Comparison of ENCODE assay signal across 8 cellular contexts in genomic region chr5:126777974-126778674, GRCh38. TPM values are rescaled to one million over a fixed set of nuclear protein-coding genes. Genes with fewer than 3 reads are reported as not detected.
DNase-seq lines count a peak whose midpoint lies in the region; ATAC-seq and TF ChIP-seq lines count a peak whose summit lies in the region.

No MANE protein-coding gene starts in this region.

- CTCF ChIA-PET in AG04450 (lab: Charles Lee): interaction anchor here (0.6 to 6.9 kb wide), 14 partner anchors 11 to 791 kb away, joined by 3 to 156 read pairs (median 8); no protein-coding TSS in a partner anchor
- CTCF ChIA-PET in WTC11 (lab: Charles Lee): interaction anchor here (0.7 to 4.9 kb wide), 20 partner anchors 8 to 536 kb away, joined by 3 to 41 read pairs (median 4); partner anchors contain the start of gene PHAX

- peak overlapping the region; percentile 93 for H3K4me3 Mint-ChIP-seq in WTC11

- no peak for TF ChIP-seq CTCF in AG04450 (IDR thresholded peaks at IDR 0.05; ENCODE audit: low read depth, low read length)
- no peak for TF ChIP-seq CTCF in WTC11 (IDR thresholded peaks at IDR 0.05)
- no peak for TF ChIP-seq CTCF in cardiac fibroblast (IDR thresholded peaks at IDR 0.05; ENCODE audit: low read depth, low read length)

- ATAC-seq in GM18909 (IDR thresholded peaks at IDR 0.05; ENCODE audit: poor library complexity, unreplicated experiment): peak; percentile 71
- ATAC-seq in HG03159 (IDR thresholded peaks at IDR 0.05; ENCODE audit: unreplicated experiment): peak; percentile 67
- peak; percentile 76 for ATAC-seq in WTC11

- H3K4me3 ChIP-seq in AG04450 (ENCODE audit: low read depth, low read length): peak overlapping the region; percentile 87
- peak overlapping the region; percentile 86 to 97 for H3K4me3 ChIP-seq in cardiac fibroblast (replicated peaks in 1 of 2; ENCODE audit: low read depth in 2 of 2, low read length in 2 of 2)

- no peaks in the 10 kb centered on the region for H3K27me3 ChIP-seq in AG04450 (ENCODE audit: control insufficient read depth, insufficient read depth, low read length)

- DNase-seq in AG04450 (ENCODE audit: low read depth, low spot score) (peak; percentile 90), NCI-H2227 (lab: John Stamatoyannopoulos, UW; ENCODE audit: unreplicated experiment) (peak; percentile 94), WTC11 (ENCODE audit: low spot score) (peak; percentile 94), cardiac fibroblast (ENCODE audit: low read depth in 2 of 2) (peak; percentile 96 to 97), iris pigment epithelial cell (ENCODE audit: low read depth) (peak; percentile 98)
- DNase-seq in stimulated activated CD4-positive, alpha-beta T cell treated with anti-CD3 and anti-CD28 coated beads, Interleukin-12 subunit alpha, Interleukin-12 subunit beta, amount 100 ng/mL, for 24 hours (ENCODE audit: low read depth in 2 of 2): peak; percentile 92 to 93

- no peaks in the 10 kb centered on the region; the same call in 1 of the 2 replicates for H3K9me3 ChIP-seq in AG04450 (ENCODE audit: control insufficient read depth, insufficient read depth, low read length)

- H3K9me3 Mint-ChIP-seq in WTC11: no peaks in the 10 kb centered on the region

- peak overlapping the region; percentile 85 for H3K27ac ChIP-seq in AG04450 (ENCODE audit: low read depth, low read length)

- POLR2A ChIA-PET in AG04450 (lab: Yijun Ruan, JAX) (interaction anchor here (0.6 to 1.6 kb wide), 8 partner anchors 10 to 439 kb away, joined by 3 to 8 read pairs (median 4); partner anchors contain the start of gene ALDH7A1), WTC11 (lab: Charles Lee) (interaction anchor here (0.5 to 5.0 kb wide), 25 partner anchors 8 to 263 kb away, joined by 3 to 62 read pairs (median 5); partner anchors contain the start of genes ALDH7A1 and PHAX)

- H3K27me3 Mint-ChIP-seq in WTC11 (ENCODE audit: low read depth): no peaks in the 10 kb centered on the region

- peaks cover 17% of the 10 kb centered on the region for H3K36me3 Mint-ChIP-seq in WTC11

- H3K27ac Mint-ChIP-seq in WTC11: peak overlapping the region; percentile 98

- peaks cover 29% of the 10 kb centered on the region for H3K4me1 Mint-ChIP-seq in WTC11

TF ChIP-seq in WTC11, 78 proteins besides CTCF, POLR2A, EP300 and RAD21 (continues in another document):
- TF ChIP-seq ERG (CRISPR knock-in tag; IDR thresholded peaks at IDR 0.05) (no peak), NR3C1 (CRISPR knock-in tag; conservative IDR thresholded peaks at IDR 0.05; ENCODE audit: low read depth) (0 out of 2 replicates have a peak, but pooled peaks have one; percentile 8), ZBTB21 (CRISPR knock-in tag; IDR thresholded peaks at IDR 0.05; ENCODE audit: borderline replicate concordance) (peak; percentile 35; the same call in 1 of the 2 replicates), PRRX2 (CRISPR knock-in tag; IDR thresholded peaks at IDR 0.05) (peak; percentile 18; the same call in 1 of the 2 replicates), NFE2L1 (CRISPR knock-in tag; IDR thresholded peaks at IDR 0.05) (0 out of 2 replicates have a peak, but pooled peaks have one; percentile 37), JUN (CRISPR knock-in tag; IDR thresholded peaks at IDR 0.05) (0 out of 2 replicates have a peak, but pooled peaks have one; percentile 23), EMX1 (CRISPR knock-in tag; IDR thresholded peaks at IDR 0.05) (peak; percentile 68), MYBL2 (CRISPR knock-in tag; IDR thresholded peaks at IDR 0.05) (peak; percentile 60), TEAD4 (CRISPR knock-in tag; IDR thresholded peaks at IDR 0.05) (peak; percentile 5; the same call in 1 of the 2 replicates), GABPB1 (CRISPR knock-in tag; IDR thresholded peaks at IDR 0.05) (peak; percentile 25; the same call in 1 of the 2 replicates), TEAD1 (CRISPR knock-in tag; IDR thresholded peaks at IDR 0.05) (peak; percentile 50; the same call in 1 of the 2 replicates), E2F1 (CRISPR knock-in tag; IDR thresholded peaks at IDR 0.05) (peak; percentile 66; the same call in 1 of the 2 replicates), AR (CRISPR knock-in tag; IDR thresholded peaks at IDR 0.05) (peak; percentile 75; the same call in 1 of the 2 replicates), HMGA2 (CRISPR knock-in tag; IDR thresholded peaks at IDR 0.05) (0 out of 2 replicates have a peak, but pooled peaks have one; percentile 30), E2F5 (CRISPR knock-in tag; IDR thresholded peaks at IDR 0.05) (peak; percentile 97; the same call in 1 of the 2 replicates), NFATC4 (CRISPR knock-in tag; IDR thresholded peaks at IDR 0.05) (0 out of 2 replicates have a peak, but pooled peaks have one; percentile 58), FOXP4 (CRISPR knock-in tag; IDR thresholded peaks at IDR 0.05) (peak; percentile 45; the same call in 1 of the 2 replicates), ZNF317 (CRISPR knock-in tag; IDR thresholded peaks at IDR 0.05; ENCODE audit: borderline replicate concordance, low read depth) (0 out of 2 replicates have a peak, but pooled peaks have one; percentile 12)

RNA-seq across cellular contexts. Expression of gene LMNB1, which starts 1.2 kb away (rescaled TPM):
- 11.9 and 17.2 TPM in 2 replicates for polyA plus RNA-seq in AG04450 (2011; rRNA removed)
- polyA minus RNA-seq in AG04450 (2011; rRNA and poly(A)+ RNA removed): 10.1 and 15.3 TPM in 2 replicates
- total RNA-seq in WTC11 (2021): 220 to 233 TPM (median 223 TPM) in 3 replicates

Comparison
In these comparisons a context has a peak if more than half of its experiments do, and no peak if none do; other contexts are left out.
1. Peak in every context shown above with its lines: DNase-seq, ATAC-seq, H3K4me3 ChIP-seq and H3K27ac ChIP-seq.